Comparison of ENCODE assay signal across 17 cellular contexts in the genomic region with DNA sequence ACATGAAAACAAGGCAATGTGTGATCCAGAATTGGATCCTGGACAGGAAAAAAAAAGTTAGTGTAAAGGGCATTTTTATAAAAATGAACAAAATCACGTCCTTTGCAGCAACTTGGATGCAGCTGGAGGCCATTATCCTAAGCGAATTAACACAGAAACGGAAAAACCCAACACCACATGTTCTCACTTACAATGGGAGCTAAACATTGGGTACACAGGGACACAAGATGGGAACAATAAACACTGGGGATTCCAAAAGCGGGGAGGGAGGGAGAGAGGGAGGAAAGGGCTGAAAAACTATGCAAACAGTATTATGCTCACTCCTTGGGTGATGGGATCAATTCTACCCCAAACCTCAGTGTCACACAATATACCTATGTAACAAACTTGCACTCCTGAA.
A peak's percentile ranks its signal among the peaks of the same experiment; 100 is the strongest.
DNase-seq lines count a peak whose midpoint lies in the region; ATAC-seq and TF ChIP-seq lines count a peak whose summit lies in the region.
"Had no signal": no experiment of that assay in that cellular context is flagged by ENCODE, and none has a peak within 500 bp of the region (broad histone marks: within the 10 kb centered on the region; RNA-seq: fewer than 3 reads in every experiment).

No MANE protein-coding gene starts in this region.

- no peak overlapping the region for H3K4me3 ChIP-seq in sigmoid colon

- intact Hi-C loops in sigmoid colon (cut with DNase I): no loop called here

- H3K27ac ChIP-seq in sigmoid colon: no peak overlapping the region
- H3K27ac ChIP-seq: C4-2B had no signal

- no peaks in the 10 kb centered on the region for H3K9me3 ChIP-seq in sigmoid colon

- ATAC-seq in GM21723 (IDR thresholded peaks at IDR 0.05; ENCODE audit: unreplicated experiment): no peak
- ATAC-seq: HCT116, HepG2 had no signal

- DNase-seq in RPMI7951 (ENCODE audit: low read depth): peak; percentile 16
- peak; percentile 32 for DNase-seq in globus pallidus (ENCODE audit: low spot score)
- DNase-seq in pons (ENCODE audit: low spot score): peak; percentile 71
- DNase-seq in NCI-H82 (lab: John Stamatoyannopoulos, UW): no peak
- DNase-seq in sigmoid colon: no peak
- DNase-seq: ACHN; CD4-positive, alpha-beta T cell; DMS153; DMS79; GDM1; GOT3; H7; HFFc6 had no signal

- TF ChIP-seq CTCF in sigmoid colon (IDR thresholded peaks at IDR 0.05): no peak

- no peaks in the 10 kb centered on the region for H3K27me3 ChIP-seq in sigmoid colon

- no peak for TF ChIP-seq POLR2A in sigmoid colon (IDR thresholded peaks at IDR 0.05)

- TF ChIP-seq EP300 in sigmoid colon (IDR thresholded peaks at IDR 0.05): no peak

- H3K4me1 ChIP-seq in sigmoid colon: peaks cover 0 to 7% (median 2%) of the 10 kb centered on the region in 4 donors

- 67 to 75% methylated on average over 4 of the region's 4 CpGs for WGBS in sigmoid colon, 2 donors

- no peaks in the 10 kb centered on the region for H3K36me3 ChIP-seq in sigmoid colon

Comparison
In these comparisons a context has a peak if more than half of its experiments do, and no peak if none do; other contexts are left out.
1. DNase-seq: peak in RPMI7951 (single experiment), globus pallidus (single experiment) and pons (single experiment); none in NCI-H82 (single experiment) and sigmoid colon (single experiment).